In the genomic region with DNA sequence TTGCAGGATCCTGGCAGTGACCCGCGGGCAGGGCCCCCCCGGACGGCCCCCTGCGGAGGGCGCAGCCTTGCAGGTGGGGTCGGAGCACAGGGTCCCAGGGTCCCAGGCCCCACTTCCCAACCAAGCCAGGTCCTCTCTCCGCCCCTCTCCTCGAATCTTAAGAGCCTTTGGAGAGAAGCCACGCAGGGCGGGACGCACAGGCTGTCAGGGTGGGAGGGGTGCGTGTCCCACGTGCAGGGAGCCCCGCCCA, we compare ENCODE assay signal across 8 cellular contexts. TPM values are rescaled to one million over a fixed set of nuclear protein-coding genes. Genes with fewer than 3 reads are reported as not detected.
DNase-seq lines count a peak whose midpoint lies in the region; FAIRE-seq and TF ChIP-seq lines count a peak whose summit lies in the region.

No MANE protein-coding gene starts in this region.

- POLR2A ChIA-PET in endothelial cell of umbilical vein (lab: Charles Lee), result interaction anchor here (1.0 to 10.7 kb wide), 5 partner anchors 9 to 114 kb away, joined by 4 to 161 read pairs (median 40); a partner anchor contains a TSS

- H3K27me3 ChIP-seq in Loucy (ENCODE audit: insufficient read depth, low read length, poor library complexity, severe bottlenecking), result no peaks in the 10 kb centered on the region
- H3K27me3 ChIP-seq in endothelial cell of umbilical vein (ENCODE audit: control insufficient read depth in 2 of 2, insufficient read depth in 2 of 2, low read length in 2 of 2), result no peaks in the 10 kb centered on the region
- H3K27me3 ChIP-seq in neutrophil, result peaks cover 82% of the 10 kb centered on the region

- H3K4me3 ChIP-seq in Loucy (ENCODE audit: low read length, poor library complexity, severe bottlenecking) (peak overlapping the region; percentile 5), endothelial cell of umbilical vein (replicated peaks in 1 of 3; ENCODE audit: insufficient read depth in 1 of 3, low read depth in 1 of 3, low read length in 3 of 3) (peak overlapping the region in 2 of 3 experiments; percentile 47 to 54), neutrophil (ENCODE audit: low read depth in 1 of 2, low read length in 1 of 2) (peak overlapping the region; percentile 47 to 56)

- CTCF ChIA-PET in endothelial cell of umbilical vein (lab: Charles Lee), result interaction anchor here (1.4 to 8.2 kb wide), 9 partner anchors 13 to 160 kb away, joined by 6 to 90 read pairs (median 20); a partner anchor contains a TSS

- no peak for TF ChIP-seq POLR2A in endothelial cell of umbilical vein (IDR thresholded peaks at IDR 0.05; ENCODE audit: low read depth, low read length)

- no TSS peak for BruUV-seq in endothelial cell of umbilical vein (replicated peaks; lab: Mats Ljungman, UMichigan)

- dilution Hi-C loops in endothelial cell of umbilical vein (cut with MboI; ENCODE audit: extremely low pct_ligation_motif_present, low sequenced_read_pairs), result no loop called here

- no peak for FAIRE-seq in endothelial cell of umbilical vein (lab: Jason Lieb, UNC)

- no peaks in the 10 kb centered on the region for H3K79me2 ChIP-seq in Loucy (ENCODE audit: insufficient read depth, low read length)
- H3K79me2 ChIP-seq in endothelial cell of umbilical vein (ENCODE audit: control insufficient read depth, insufficient read depth, low read length), result peaks cover 23% of the 10 kb centered on the region

- H3K9ac ChIP-seq in Loucy (ENCODE audit: low read depth, low read length, poor library complexity, severe bottlenecking) (peak overlapping the region; percentile 65), endothelial cell of umbilical vein (replicated peaks; ENCODE audit: extremely low read depth, insufficient read depth, low read length) (peak overlapping the region; percentile 89)

- H3K9me3 ChIP-seq in Loucy (ENCODE audit: insufficient read depth, low read depth, low read length), result no peaks in the 10 kb centered on the region
- no peaks in the 10 kb centered on the region for H3K9me3 ChIP-seq in endothelial cell of umbilical vein (replicated peaks; ENCODE audit: control insufficient read depth, insufficient read depth, low read length)
- no peaks in the 10 kb centered on the region for H3K9me3 ChIP-seq in neutrophil

- H2AFZ ChIP-seq in Loucy (ENCODE audit: low read length), result peak overlapping the region; percentile 89
- H2AFZ ChIP-seq in endothelial cell of umbilical vein (ENCODE audit: low read depth, low read length), result no peak overlapping the region

- H3F3A ChIP-seq in Loucy (ENCODE audit: low read depth), result no peaks in the 10 kb centered on the region

- H3K9me1 ChIP-seq in endothelial cell of umbilical vein (replicated peaks; ENCODE audit: control insufficient read depth, extremely low read depth, insufficient read depth, low read length), result no peaks in the 10 kb centered on the region

- intact Hi-C loops in endothelial cell of umbilical vein (cut with micrococcal nuclease), result loop anchor here (1.0 to 2.0 kb wide), 2 partner anchors 71 to 159 kb away; no protein-coding TSS in a partner anchor
- intact Hi-C loops in activated T-helper 2 cell treated with anti-CD3 and anti-CD28 coated beads, Interferon-gamma antibody, Interleukin-2, Interleukin-4, amounts not matched to agents 10 μg/mL and 5 μg/mL and 100 μg/mL, durations not matched to agents 14 hours and 24 hours and 36 hours (cut with micrococcal nuclease), result loop anchor here (1.0 kb wide), 1 partner anchor 159 kb away; no protein-coding TSS in a partner anchor

- H3K4me1 ChIP-seq in Loucy (ENCODE audit: insufficient read depth, low read length, poor library complexity, severe bottlenecking) (peaks cover 6% of the 10 kb centered on the region), endothelial cell of umbilical vein (ENCODE audit: control insufficient read depth, extremely low read depth, insufficient read depth, low read length) (peaks cover 67% of the 10 kb centered on the region), neutrophil (ENCODE audit: control insufficient read depth in 1 of 2, insufficient read depth in 1 of 2, low read depth in 1 of 2, low read length in 1 of 2) (peaks cover 21 to 26% of the 10 kb centered on the region in 2 experiments)

- H3K36me3 ChIP-seq in Loucy (ENCODE audit: insufficient read depth, low read length) (no peaks in the 10 kb centered on the region), endothelial cell of umbilical vein (ENCODE audit: control insufficient read depth in 2 of 2, extremely low read depth in 1 of 2, insufficient read depth in 2 of 2, low read length in 2 of 2) (no peaks in the 10 kb centered on the region), neutrophil (no peaks in the 10 kb centered on the region)

- no peaks in the 10 kb centered on the region for H3K9me2 ChIP-seq in Loucy (replicated peaks; ENCODE audit: low read depth, low read length)

- H3K27me3 Mint-ChIP-seq in activated T-helper 2 cell treated with anti-CD3 and anti-CD28 coated beads, Interferon-gamma antibody, Interleukin-2, Interleukin-4, amounts not matched to agents 10 μg/mL and 5 μg/mL and 100 μg/mL, durations not matched to agents 14 hours and 24 hours and 36 hours (ENCODE audit: low read depth), result peaks cover 28% of the 10 kb centered on the region

- TF ChIP-seq CTCF in Loucy (conservative IDR thresholded peaks at IDR 0.05; ENCODE audit: low read length) (no peak), endothelial cell of umbilical vein (IDR thresholded peaks at IDR 0.05; ENCODE audit: extremely low read depth in 1 of 2, insufficient read depth in 1 of 2, low read depth in 1 of 2, low read length in 2 of 2) (no peak), neutrophil (IDR thresholded peaks at IDR 0.05) (no peak), GM13977 (IDR thresholded peaks at IDR 0.05; ENCODE audit: extremely low read depth, insufficient read depth, missing control alignments) (no peak)

- H3K4me2 ChIP-seq in Loucy (ENCODE audit: low read depth, low read length, poor library complexity, severe bottlenecking), result peak overlapping the region; percentile 53
- peak overlapping the region; percentile 68 for H3K4me2 ChIP-seq in endothelial cell of umbilical vein (ENCODE audit: insufficient read depth, low read length)

- no peaks in the 10 kb centered on the region for H3K9me3 Mint-ChIP-seq in activated T-helper 2 cell treated with anti-CD3 and anti-CD28 coated beads, Interferon-gamma antibody, Interleukin-2, Interleukin-4, amounts not matched to agents 10 μg/mL and 5 μg/mL and 100 μg/mL, durations not matched to agents 14 hours and 24 hours and 36 hours

- H3K36me3 Mint-ChIP-seq in activated T-helper 2 cell treated with anti-CD3 and anti-CD28 coated beads, Interferon-gamma antibody, Interleukin-2, Interleukin-4, amounts not matched to agents 10 μg/mL and 5 μg/mL and 100 μg/mL, durations not matched to agents 14 hours and 24 hours and 36 hours (ENCODE audit: low read depth), result no peaks in the 10 kb centered on the region

- no peaks in the 10 kb centered on the region for H4K20me1 ChIP-seq in Loucy (ENCODE audit: insufficient read depth, low read length, poor library complexity, severe bottlenecking)
- H4K20me1 ChIP-seq in endothelial cell of umbilical vein (replicated peaks; ENCODE audit: control insufficient read depth, extremely low read depth, insufficient read depth, low read length), result no peaks in the 10 kb centered on the region

- H3K27ac ChIP-seq in endothelial cell of umbilical vein (ENCODE audit: insufficient read depth, low read depth, low read length) (peak overlapping the region; percentile 98), neutrophil (peak overlapping the region; percentile 51)

- H3K4me3 Mint-ChIP-seq in activated T-helper 2 cell treated with anti-CD3 and anti-CD28 coated beads, Interferon-gamma antibody, Interleukin-2, Interleukin-4, amounts not matched to agents 10 μg/mL and 5 μg/mL and 100 μg/mL, durations not matched to agents 14 hours and 24 hours and 36 hours (ENCODE audit: low read depth), result no peak overlapping the region

- H3K4me1 Mint-ChIP-seq in activated T-helper 2 cell treated with anti-CD3 and anti-CD28 coated beads, Interferon-gamma antibody, Interleukin-2, Interleukin-4, amounts not matched to agents 10 μg/mL and 5 μg/mL and 100 μg/mL, durations not matched to agents 14 hours and 24 hours and 36 hours (ENCODE audit: low read depth), result no peaks in the 10 kb centered on the region

- in situ Hi-C loops in GM13977 (cut with MboI; ENCODE audit: low pct_unique_long_range_greater_than_20kb, low sequenced_read_pairs, unreplicated experiment), result no loop called here

- DNase-seq in DMS 273 treated with DMSO at 0.1 percent for 48 hours (lab: John Stamatoyannopoulos, UW), result peak; percentile 41
- peak; percentile 82 for DNase-seq in endothelial cell of umbilical vein (ENCODE audit: low read depth, low spot score)
- DNase-seq in activated T-helper 2 cell treated with anti-CD3 and anti-CD28 coated beads, Interferon-gamma antibody, Interleukin-2, Interleukin-4, amounts not matched to agents 10 μg/mL and 5 μg/mL and 100 μg/mL, durations not matched to agents 14 hours and 24 hours and 36 hours (ENCODE audit: low spot score), result no peak
- DNase-seq in iPS-NIHi11 (ENCODE audit: low spot score), result no peak
- DNase-seq in GM13977 (ENCODE audit: low spot score), result no peak
- DNase-seq in NCI-H1930 (lab: John Stamatoyannopoulos, UW), result no peak

- no peak overlapping the region for H3K27ac Mint-ChIP-seq in activated T-helper 2 cell treated with anti-CD3 and anti-CD28 coated beads, Interferon-gamma antibody, Interleukin-2, Interleukin-4, amounts not matched to agents 10 μg/mL and 5 μg/mL and 100 μg/mL, durations not matched to agents 14 hours and 24 hours and 36 hours

RNA-seq across cellular contexts. Expression of a gene that starts 18.4 kb away (rescaled TPM):
- total RNA-seq in endothelial cell of umbilical vein, result 1,042 and 1,043 TPM in 2 replicates
- 1,377 and 1,605 TPM in 2 replicates for polyA plus RNA-seq in endothelial cell of umbilical vein
- 566 and 776 TPM in 2 replicates for polyA plus RNA-seq in endothelial cell of umbilical vein (2011; cell fraction: cytosol; rRNA removed)
- polyA plus RNA-seq in endothelial cell of umbilical vein (2011; cell fraction: nucleus; rRNA removed), result 1,080 and 1,467 TPM in 2 replicates
- 359 and 413 TPM in 2 replicates for polyA plus RNA-seq in endothelial cell of umbilical vein (2012)
- polyA minus RNA-seq in endothelial cell of umbilical vein, result 208 and 351 TPM in 2 replicates
- polyA minus RNA-seq in endothelial cell of umbilical vein (2011; cell fraction: cytosol; rRNA and poly(A)+ RNA removed), result 15.5 TPM
- 236 and 523 TPM in 2 replicates for polyA minus RNA-seq in endothelial cell of umbilical vein (2011; cell fraction: nucleus; rRNA and poly(A)+ RNA removed)
- 2.6 and 2.8 TPM in 2 replicates for total RNA-seq in activated T-helper 2 cell treated with anti-CD3 and anti-CD28 coated beads, Interferon-gamma antibody, Interleukin-2, Interleukin-4, amounts not matched to agents 10 μg/mL and 5 μg/mL and 100 μg/mL, durations not matched to agents 14 hours and 24 hours and 36 hours

RNA-seq across cellular contexts. Expression of a gene that starts 43.0 kb away (rescaled TPM):
- 43.0 and 45.5 TPM in 2 replicates for total RNA-seq in endothelial cell of umbilical vein
- 55.3 and 72.1 TPM in 2 replicates for polyA plus RNA-seq in endothelial cell of umbilical vein
- polyA plus RNA-seq in endothelial cell of umbilical vein (2011; cell fraction: cytosol; rRNA removed), result 31.4 and 42.0 TPM in 2 replicates
- polyA plus RNA-seq in endothelial cell of umbilical vein (2011; cell fraction: nucleus; rRNA removed), result 33.3 and 33.9 TPM in 2 replicates
- polyA plus RNA-seq in endothelial cell of umbilical vein (2012), result 26.9 and 34.8 TPM in 2 replicates
- 25.6 and 28.5 TPM in 2 replicates for polyA minus RNA-seq in endothelial cell of umbilical vein
- polyA minus RNA-seq in endothelial cell of umbilical vein (2011; cell fraction: cytosol; rRNA and poly(A)+ RNA removed), result 92.9 TPM
- 9.0 and 14.7 TPM in 2 replicates for polyA minus RNA-seq in endothelial cell of umbilical vein (2011; cell fraction: nucleus; rRNA and poly(A)+ RNA removed)
- total RNA-seq in activated T-helper 2 cell treated with anti-CD3 and anti-CD28 coated beads, Interferon-gamma antibody, Interleukin-2, Interleukin-4, amounts not matched to agents 10 μg/mL and 5 μg/mL and 100 μg/mL, durations not matched to agents 14 hours and 24 hours and 36 hours, result 38.3 and 40.5 TPM in 2 replicates

Comparison
In these comparisons a context has a peak if more than half of its experiments do, and no peak if none do; other contexts are left out.
1. DNase-seq: peak in DMS 273 treated with DMSO at 0.1 percent for 48 hours (single experiment) and endothelial cell of umbilical vein (single experiment); none in activated T-helper 2 cell treated with anti-CD3 and anti-CD28 coated beads, Interferon-gamma antibody, Interleukin-2, Interleukin-4, amounts not matched to agents 10 μg/mL and 5 μg/mL and 100 μg/mL, durations not matched to agents 14 hours and 24 hours and 36 hours (single experiment), iPS-NIHi11 (single experiment), GM13977 (single experiment) and NCI-H1930 (0 of 2).
2. RNA of a gene that starts 18.4 kb away (total RNA-seq): 1,042 to 1,043 TPM in endothelial cell of umbilical vein; 2.6 to 2.8 TPM in activated T-helper 2 cell treated with anti-CD3 and anti-CD28 coated beads, Interferon-gamma antibody, Interleukin-2, Interleukin-4, amounts not matched to agents 10 μg/mL and 5 μg/mL and 100 μg/mL, durations not matched to agents 14 hours and 24 hours and 36 hours; every median in the first group is over 100 times any median in the second.
3. Peak in every context shown above with its lines, with median percentiles within 50 percentile points of each other: H3K4me3 ChIP-seq.